1 cellular context compared by ENCODE assay signal in the genomic region with DNA sequence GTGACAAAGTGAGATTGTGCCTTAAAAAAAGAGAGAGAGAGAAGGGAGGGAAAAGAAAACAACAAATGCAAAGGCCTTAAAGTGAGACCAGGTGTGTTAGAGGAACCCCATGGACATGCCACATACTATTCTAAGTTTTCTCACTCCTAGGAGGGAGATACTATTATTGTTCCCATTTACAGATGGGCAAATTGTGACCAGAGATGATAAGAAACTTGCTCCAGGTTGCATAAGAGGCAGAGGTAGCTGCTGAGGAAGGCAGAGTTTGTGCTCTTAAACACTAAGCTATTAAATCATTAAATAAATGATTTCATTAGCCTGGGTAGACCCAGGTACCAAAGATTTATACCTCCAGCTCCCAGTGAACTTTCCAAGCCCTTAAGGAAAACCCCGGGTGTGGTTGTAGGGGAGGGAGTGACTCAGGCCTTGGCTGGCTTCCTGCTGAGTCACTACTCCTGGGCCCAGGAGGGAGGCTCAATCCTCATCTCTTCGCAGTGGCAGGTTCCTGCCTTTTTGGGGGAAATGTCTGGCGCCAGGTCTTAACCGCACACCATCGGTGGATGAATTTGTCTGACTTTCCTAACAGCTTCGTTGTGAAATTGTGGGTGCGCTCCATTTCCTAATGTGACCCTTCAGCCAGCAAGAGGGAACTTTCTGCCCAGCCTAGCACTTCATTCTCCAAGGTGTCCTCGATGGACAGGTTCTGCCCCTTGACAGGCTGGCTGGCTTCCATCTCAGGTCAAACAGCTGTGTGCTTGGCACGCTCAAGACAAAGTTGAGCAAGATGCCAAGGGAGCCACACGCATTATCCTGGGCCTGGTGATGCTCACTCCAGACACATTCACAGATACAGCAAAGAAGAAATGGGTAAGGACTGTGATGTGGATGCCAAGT.
TF ChIP-seq lines count a peak whose summit lies in the region.

No MANE protein-coding gene starts in this region.

TF ChIP-seq in H1, 55 proteins besides CTCF, POLR2A, EP300 and RAD21:
- TF ChIP-seq SP1 (IDR thresholded peaks at IDR 0.05; ENCODE audit: low read depth, low read length), result no peak
- no peak for TF ChIP-seq SAP30 (IDR thresholded peaks at IDR 0.05; ENCODE audit: insufficient read depth, insufficient replicate concordance, low read length)
- TF ChIP-seq CREB1 (IDR thresholded peaks at IDR 0.05), result no peak
- TF ChIP-seq, protein P1, sequence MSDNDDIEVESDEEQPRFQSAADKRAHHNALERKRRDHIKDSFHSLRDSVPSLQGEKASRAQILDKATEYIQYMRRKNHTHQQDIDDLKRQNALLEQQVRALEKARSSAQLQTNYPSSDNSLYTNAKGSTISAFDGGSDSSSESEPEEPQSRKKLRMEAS (IDR thresholded peaks at IDR 0.05), result no peak
- TF ChIP-seq MAFK (IDR thresholded peaks at IDR 0.05; ENCODE audit: low read depth, low read length), result peak; percentile 77
- no peak for TF ChIP-seq EGR1 (IDR thresholded peaks at IDR 0.05; ENCODE audit: borderline replicate concordance, low read depth, low read length)
- TF ChIP-seq FOSL1 (IDR thresholded peaks at IDR 0.05; ENCODE audit: insufficient read depth, low read depth, low read length), result no peak
- peak; percentile 97 for TF ChIP-seq BACH1 (IDR thresholded peaks at IDR 0.05; ENCODE audit: low read length)
- no peak for TF ChIP-seq KDM1A (IDR thresholded peaks at IDR 0.05; ENCODE audit: borderline replicate concordance, low read length)
- no peak for TF ChIP-seq BCL11A (IDR thresholded peaks at IDR 0.05; ENCODE audit: low read depth in 2 of 2, low read length in 2 of 2)
